Comparison of ENCODE assay signal across 11 cellular contexts in the genomic region with DNA sequence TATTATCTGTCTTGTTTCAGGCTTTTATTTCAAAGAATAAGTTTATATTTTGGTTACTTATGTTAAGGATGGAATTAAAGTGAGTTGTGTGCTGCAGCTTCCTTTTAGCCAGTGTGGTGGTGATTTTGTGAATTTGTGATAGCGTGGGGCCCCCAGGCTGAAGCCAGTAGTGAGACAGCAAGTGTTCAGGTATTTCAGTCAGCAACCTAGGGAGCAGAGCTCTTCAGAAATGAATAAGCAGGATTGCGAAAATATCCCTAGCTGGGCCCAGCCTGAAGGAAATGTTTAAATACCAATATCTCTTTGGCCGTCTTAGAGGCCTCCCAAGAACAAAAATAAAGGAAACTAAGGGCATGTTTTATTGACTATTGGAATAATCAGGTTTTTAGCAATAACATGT.
DNase-seq lines count a peak whose midpoint lies in the region; ATAC-seq lines count a peak whose summit lies in the region.
"Had no signal": no experiment of that assay in that cellular context is flagged by ENCODE, and none has a peak within 500 bp of the region (broad histone marks: within the 10 kb centered on the region; RNA-seq: fewer than 3 reads in every experiment).

No MANE protein-coding gene starts in this region.

- no peak overlapping the region for H3K4me3 Mint-ChIP-seq in stimulated activated naive CD8-positive, alpha-beta T cell treated with anti-CD3 and anti-CD28 coated beads, Interleukin-15, Interleukin-2, amounts not matched to agents 100 ng/mL and 50 ng/mL, for 24 hours
- no peak overlapping the region for H3K4me3 Mint-ChIP-seq in stimulated activated naive CD8-positive, alpha-beta T cell treated with anti-CD3 and anti-CD28 coated beads, Interleukin-15, amount 100 ng/mL, for 72 hours
- H3K4me3 Mint-ChIP-seq in activated CD4-positive, alpha-beta memory T cell treated with anti-CD3 and anti-CD28 coated beads for 36 hours: no peak overlapping the region
- H3K4me3 Mint-ChIP-seq: activated naive CD4-positive, alpha-beta T cell treated with anti-CD3 and anti-CD28 coated beads, Interleukin-2, amount 10 ng/mL, durations not matched to agents 7 days and 5 days had no signal

- H3K9me3 Mint-ChIP-seq in stimulated activated naive CD8-positive, alpha-beta T cell treated with anti-CD3 and anti-CD28 coated beads, Interleukin-15, Interleukin-2, amounts not matched to agents 100 ng/mL and 50 ng/mL, for 24 hours: no peaks in the 10 kb centered on the region
- no peaks in the 10 kb centered on the region for H3K9me3 Mint-ChIP-seq in stimulated activated naive CD8-positive, alpha-beta T cell treated with anti-CD3 and anti-CD28 coated beads, Interleukin-15, amount 100 ng/mL, for 72 hours
- no peaks in the 10 kb centered on the region for H3K9me3 Mint-ChIP-seq in activated CD4-positive, alpha-beta memory T cell treated with anti-CD3 and anti-CD28 coated beads for 36 hours
- H3K9me3 Mint-ChIP-seq: activated naive CD4-positive, alpha-beta T cell treated with anti-CD3 and anti-CD28 coated beads, Interleukin-2, amount 10 ng/mL, durations not matched to agents 7 days and 5 days; CD4-positive, alpha-beta memory T cell had no signal

- H3K4me1 Mint-ChIP-seq in stimulated activated naive CD8-positive, alpha-beta T cell treated with anti-CD3 and anti-CD28 coated beads, Interleukin-15, Interleukin-2, amounts not matched to agents 100 ng/mL and 50 ng/mL, for 24 hours (ENCODE audit: low read depth): peaks cover 58% of the 10 kb centered on the region
- peaks cover 33% of the 10 kb centered on the region for H3K4me1 Mint-ChIP-seq in stimulated activated naive CD8-positive, alpha-beta T cell treated with anti-CD3 and anti-CD28 coated beads, Interleukin-15, amount 100 ng/mL, for 72 hours
- H3K4me1 Mint-ChIP-seq in activated CD4-positive, alpha-beta memory T cell treated with anti-CD3 and anti-CD28 coated beads for 36 hours (ENCODE audit: low read depth): peaks cover 48% of the 10 kb centered on the region

- no peak overlapping the region for H3K27ac ChIP-seq in substantia nigra (ENCODE audit: low read depth, low read length, poor library complexity, severe bottlenecking)

- no peak for ATAC-seq in stimulated activated naive CD8-positive, alpha-beta T cell treated with anti-CD3 and anti-CD28 coated beads, Interleukin-15, amount 100 ng/mL, for 72 hours

- POLR2A ChIA-PET in activated CD4-positive, alpha-beta memory T cell treated with anti-CD3 and anti-CD28 coated beads for 36 hours (lab: Charles Lee): interaction anchor here (1.0 kb wide), 1 partner anchor 68 kb away, joined by 5 read pairs; no protein-coding TSS in a partner anchor

- H3K36me3 Mint-ChIP-seq in stimulated activated naive CD8-positive, alpha-beta T cell treated with anti-CD3 and anti-CD28 coated beads, Interleukin-15, Interleukin-2, amounts not matched to agents 100 ng/mL and 50 ng/mL, for 24 hours (ENCODE audit: low read depth): no peaks in the 10 kb centered on the region
- no peaks in the 10 kb centered on the region for H3K36me3 Mint-ChIP-seq in activated CD4-positive, alpha-beta memory T cell treated with anti-CD3 and anti-CD28 coated beads for 36 hours
- H3K36me3 Mint-ChIP-seq: activated naive CD4-positive, alpha-beta T cell treated with anti-CD3 and anti-CD28 coated beads, Interleukin-2, amount 10 ng/mL, durations not matched to agents 7 days and 5 days; CD4-positive, alpha-beta memory T cell had no signal

- H3K27ac Mint-ChIP-seq in stimulated activated naive CD8-positive, alpha-beta T cell treated with anti-CD3 and anti-CD28 coated beads, Interleukin-15, Interleukin-2, amounts not matched to agents 100 ng/mL and 50 ng/mL, for 24 hours: peak overlapping the region; percentile 10
- peak overlapping the region in 1 of 2 donors; percentile 42 for H3K27ac Mint-ChIP-seq in stimulated activated naive CD8-positive, alpha-beta T cell treated with anti-CD3 and anti-CD28 coated beads, Interleukin-15, amount 100 ng/mL, for 72 hours
- H3K27ac Mint-ChIP-seq in activated CD4-positive, alpha-beta memory T cell treated with anti-CD3 and anti-CD28 coated beads for 36 hours: peak overlapping the region; percentile 49
- H3K27ac Mint-ChIP-seq: CD4-positive, alpha-beta memory T cell had no signal

- no peak for DNase-seq in stimulated activated naive CD8-positive, alpha-beta T cell treated with anti-CD3 and anti-CD28 coated beads, Interleukin-15, amount 100 ng/mL, for 72 hours
- peak; percentile 41 for DNase-seq in activated CD4-positive, alpha-beta memory T cell treated with anti-CD3 and anti-CD28 coated beads for 36 hours
- DNase-seq in iris pigment epithelial cell (ENCODE audit: low read depth): peak; percentile 76
- no peak for DNase-seq in 8988T
- DNase-seq in NAMALWA (ENCODE audit: low spot score): no peak
- DNase-seq in substantia nigra (lab: John Stamatoyannopoulos, UW): no peak
- no peak for DNase-seq in activated gamma-delta T cell treated with Interleukin-2 at 50 U/mL for 16 hours
- DNase-seq: activated naive CD4-positive, alpha-beta T cell treated with anti-CD3 and anti-CD28 coated beads, Interleukin-2, amount 10 ng/mL, durations not matched to agents 7 days and 5 days; CD4-positive, alpha-beta memory T cell; NCI-H2081 treated with DMSO at 0.1 percent for 48 hours had no signal

- intact Hi-C loops in activated CD4-positive, alpha-beta memory T cell treated with anti-CD3 and anti-CD28 coated beads for 36 hours (cut with micrococcal nuclease): loop anchor here (1.0 to 5.0 kb wide), 6 partner anchors 69 to 177 kb away; no protein-coding TSS in a partner anchor

- CTCF ChIA-PET in activated CD4-positive, alpha-beta memory T cell treated with anti-CD3 and anti-CD28 coated beads for 36 hours (lab: Charles Lee): interaction anchor here (0.7 to 1.3 kb wide), 3 partner anchors 69 to 130 kb away, joined by 3 to 5 read pairs (median 4); no protein-coding TSS in a partner anchor

- H3K27me3 Mint-ChIP-seq in stimulated activated naive CD8-positive, alpha-beta T cell treated with anti-CD3 and anti-CD28 coated beads, Interleukin-15, Interleukin-2, amounts not matched to agents 100 ng/mL and 50 ng/mL, for 24 hours: no peaks in the 10 kb centered on the region
- H3K27me3 Mint-ChIP-seq in stimulated activated naive CD8-positive, alpha-beta T cell treated with anti-CD3 and anti-CD28 coated beads, Interleukin-15, amount 100 ng/mL, for 72 hours: no peaks in the 10 kb centered on the region
- H3K27me3 Mint-ChIP-seq in activated CD4-positive, alpha-beta memory T cell treated with anti-CD3 and anti-CD28 coated beads for 36 hours: no peaks in the 10 kb centered on the region
- H3K27me3 Mint-ChIP-seq: activated naive CD4-positive, alpha-beta T cell treated with anti-CD3 and anti-CD28 coated beads, Interleukin-2, amount 10 ng/mL, durations not matched to agents 7 days and 5 days; CD4-positive, alpha-beta memory T cell had no signal

Comparison
In these comparisons a context has a peak if more than half of its experiments do, and no peak if none do; other contexts are left out.
1. DNase-seq: peak in activated CD4-positive, alpha-beta memory T cell treated with anti-CD3 and anti-CD28 coated beads for 36 hours (single experiment) and iris pigment epithelial cell (single experiment); none in stimulated activated naive CD8-positive, alpha-beta T cell treated with anti-CD3 and anti-CD28 coated beads, Interleukin-15, amount 100 ng/mL, for 72 hours (0 of 2), 8988T (single experiment), NAMALWA (single experiment), substantia nigra (0 of 49) and activated gamma-delta T cell treated with Interleukin-2 at 50 U/mL for 16 hours (single experiment).